Comparison of ENCODE assay signal across 1 cellular context in genomic region chr6:88910922-88911778, GRCh38.
TF ChIP-seq lines count a peak whose summit lies in the region.

No MANE protein-coding gene starts in this region.

TF ChIP-seq in GM23338, 12 proteins besides CTCF, POLR2A, EP300 and RAD21 (continued from another document):
- TF ChIP-seq, protein P1, sequence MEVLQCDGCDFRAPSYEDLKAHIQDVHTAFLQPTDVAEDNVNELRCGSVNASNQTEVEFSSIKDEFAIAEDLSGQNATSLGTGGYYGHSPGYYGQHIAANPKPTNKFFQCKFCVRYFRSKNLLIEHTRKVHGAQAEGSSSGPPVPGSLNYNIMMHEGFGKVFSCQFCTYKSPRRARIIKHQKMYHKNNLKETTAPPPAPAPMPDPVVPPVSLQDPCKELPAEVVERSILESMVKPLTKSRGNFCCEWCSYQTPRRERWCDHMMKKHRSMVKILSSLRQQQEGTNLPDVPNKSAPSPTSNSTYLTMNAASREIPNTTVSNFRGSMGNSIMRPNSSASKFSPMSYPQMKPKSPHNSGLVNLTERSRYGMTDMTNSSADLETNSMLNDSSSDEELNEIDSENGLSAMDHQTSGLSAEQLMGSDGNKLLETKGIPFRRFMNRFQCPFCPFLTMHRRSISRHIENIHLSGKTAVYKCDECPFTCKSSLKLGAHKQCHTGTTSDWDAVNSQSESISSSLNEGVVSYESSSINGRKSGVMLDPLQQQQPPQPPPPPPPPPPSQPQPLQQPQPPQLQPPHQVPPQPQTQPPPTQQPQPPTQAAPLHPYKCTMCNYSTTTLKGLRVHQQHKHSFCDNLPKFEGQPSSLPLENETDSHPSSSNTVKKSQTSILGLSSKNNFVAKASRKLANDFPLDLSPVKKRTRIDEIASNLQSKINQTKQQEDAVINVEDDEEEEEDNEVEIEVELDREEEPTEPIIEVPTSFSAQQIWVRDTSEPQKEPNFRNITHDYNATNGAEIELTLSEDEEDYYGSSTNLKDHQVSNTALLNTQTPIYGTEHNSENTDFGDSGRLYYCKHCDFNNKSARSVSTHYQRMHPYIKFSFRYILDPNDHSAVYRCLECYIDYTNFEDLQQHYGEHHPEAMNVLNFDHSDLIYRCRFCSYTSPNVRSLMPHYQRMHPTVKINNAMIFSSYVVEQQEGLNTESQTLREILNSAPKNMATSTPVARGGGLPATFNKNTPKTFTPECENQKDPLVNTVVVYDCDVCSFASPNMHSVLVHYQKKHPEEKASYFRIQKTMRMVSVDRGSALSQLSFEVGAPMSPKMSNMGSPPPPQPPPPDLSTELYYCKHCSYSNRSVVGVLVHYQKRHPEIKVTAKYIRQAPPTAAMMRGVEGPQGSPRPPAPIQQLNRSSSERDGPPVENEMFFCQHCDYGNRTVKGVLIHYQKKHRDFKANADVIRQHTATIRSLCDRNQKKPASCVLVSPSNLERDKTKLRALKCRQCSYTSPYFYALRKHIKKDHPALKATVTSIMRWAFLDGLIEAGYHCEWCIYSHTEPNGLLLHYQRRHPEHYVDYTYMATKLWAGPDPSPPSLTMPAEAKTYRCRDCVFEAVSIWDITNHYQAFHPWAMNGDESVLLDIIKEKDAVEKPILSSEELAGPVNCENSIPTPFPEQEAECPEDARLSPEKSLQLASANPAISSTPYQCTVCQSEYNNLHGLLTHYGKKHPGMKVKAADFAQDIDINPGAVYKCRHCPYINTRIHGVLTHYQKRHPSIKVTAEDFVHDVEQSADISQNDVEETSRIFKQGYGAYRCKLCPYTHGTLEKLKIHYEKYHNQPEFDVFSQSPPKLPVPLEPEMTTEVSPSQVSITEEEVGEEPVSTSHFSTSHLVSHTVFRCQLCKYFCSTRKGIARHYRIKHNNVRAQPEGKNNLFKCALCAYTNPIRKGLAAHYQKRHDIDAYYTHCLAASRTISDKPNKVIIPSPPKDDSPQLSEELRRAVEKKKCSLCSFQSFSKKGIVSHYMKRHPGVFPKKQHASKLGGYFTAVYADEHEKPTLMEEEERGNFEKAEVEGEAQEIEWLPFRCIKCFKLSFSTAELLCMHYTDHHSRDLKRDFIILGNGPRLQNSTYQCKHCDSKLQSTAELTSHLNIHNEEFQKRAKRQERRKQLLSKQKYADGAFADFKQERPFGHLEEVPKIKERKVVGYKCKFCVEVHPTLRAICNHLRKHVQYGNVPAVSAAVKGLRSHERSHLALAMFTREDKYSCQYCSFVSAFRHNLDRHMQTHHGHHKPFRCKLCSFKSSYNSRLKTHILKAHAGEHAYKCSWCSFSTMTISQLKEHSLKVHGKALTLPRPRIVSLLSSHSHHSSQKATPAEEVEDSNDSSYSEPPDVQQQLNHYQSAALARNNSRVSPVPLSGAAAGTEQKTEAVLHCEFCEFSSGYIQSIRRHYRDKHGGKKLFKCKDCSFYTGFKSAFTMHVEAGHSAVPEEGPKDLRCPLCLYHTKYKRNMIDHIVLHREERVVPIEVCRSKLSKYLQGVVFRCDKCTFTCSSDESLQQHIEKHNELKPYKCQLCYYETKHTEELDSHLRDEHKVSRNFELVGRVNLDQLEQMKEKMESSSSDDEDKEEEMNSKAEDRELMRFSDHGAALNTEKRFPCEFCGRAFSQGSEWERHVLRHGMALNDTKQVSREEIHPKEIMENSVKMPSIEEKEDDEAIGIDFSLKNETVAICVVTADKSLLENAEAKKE (CRISPR knock-in tag; IDR thresholded peaks at IDR 0.05): no peak
- TF ChIP-seq STAT1 (IDR thresholded peaks at IDR 0.05; ENCODE audit: unreplicated experiment) (no peak), ETS1 (IDR thresholded peaks at IDR 0.05) (no peak)
